20 cellular contexts compared by ENCODE assay signal in the genomic region with DNA sequence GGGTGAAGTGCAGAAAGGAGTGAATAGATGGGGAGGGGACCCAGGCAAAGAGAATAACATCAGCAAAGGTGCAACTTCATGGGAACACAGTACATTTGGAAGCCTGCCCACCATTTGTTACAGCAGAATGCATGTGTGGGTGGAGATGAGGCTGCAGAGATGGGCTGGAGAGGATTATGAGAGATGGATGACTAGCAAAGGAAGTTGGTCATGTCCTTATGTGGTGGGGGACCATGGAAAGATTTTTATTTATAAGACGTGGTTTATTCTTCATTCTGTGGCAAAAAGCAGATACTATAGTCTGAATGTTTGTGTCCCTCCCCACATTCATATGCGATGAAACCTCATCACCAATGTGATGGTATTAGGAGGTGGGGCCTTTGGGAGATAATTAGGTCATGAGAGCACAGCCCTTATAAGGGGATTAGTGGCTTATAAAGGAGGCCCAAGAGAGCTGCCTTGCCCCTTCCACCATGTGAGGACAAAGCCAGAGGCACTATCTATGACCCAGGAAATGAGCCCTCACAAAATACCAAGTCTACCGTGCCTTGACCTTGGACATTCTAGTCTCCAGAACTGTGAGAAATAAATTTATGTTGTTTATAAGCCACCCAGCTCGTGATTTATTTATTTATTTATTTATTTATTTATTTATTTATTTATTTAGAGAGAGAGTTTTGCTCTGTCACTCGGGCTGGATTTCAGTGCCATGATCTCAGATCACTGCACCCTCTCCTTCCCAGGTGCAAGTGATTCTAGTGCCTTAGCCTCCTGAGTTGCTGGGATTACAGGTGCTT.
DNase-seq lines count a peak whose midpoint lies in the region; ATAC-seq and TF ChIP-seq lines count a peak whose summit lies in the region.
"Had no signal": no experiment of that assay in that cellular context is flagged by ENCODE, and none has a peak within 500 bp of the region (broad histone marks: within the 10 kb centered on the region; RNA-seq: fewer than 3 reads in every experiment).

No MANE protein-coding gene starts in this region.

- peak overlapping the region; percentile 74 for H3K9ac ChIP-seq in PC-3 (ENCODE audit: low read length)

- peak; percentile 51 for ATAC-seq in activated CD8-positive, alpha-beta T cell treated with anti-CD3 and anti-CD28 coated beads for 36 hours
- no peak for ATAC-seq in activated CD8-positive, alpha-beta T cell treated with anti-CD3 and anti-CD28 coated beads, Interleukin-2, amount 10 ng/mL, durations not matched to agents 7 days and 5 days
- ATAC-seq in PC-3 (no peak; the same call in 1 of the 2 replicates), HG03571 (IDR thresholded peaks at IDR 0.05; ENCODE audit: unreplicated experiment) (no peak)
- peak; percentile 60 for ATAC-seq in stimulated activated naive CD8-positive, alpha-beta T cell treated with anti-CD3 and anti-CD28 coated beads, Interleukin-15, amount 100 ng/mL, for 72 hours
- ATAC-seq: left lung had no signal

- peak overlapping the region; percentile 94 for H3K27ac ChIP-seq in PC-3 (ENCODE audit: low read length)
- H3K27ac ChIP-seq: left lung had no signal

- TF ChIP-seq CTCF in activated CD8-positive, alpha-beta T cell treated with anti-CD3 and anti-CD28 coated beads for 36 hours (IDR thresholded peaks at IDR 0.05), result no peak
- no peak for TF ChIP-seq CTCF in PC-3 (conservative IDR thresholded peaks at IDR 0.05; ENCODE audit: low read depth, low read length)
- no peak for TF ChIP-seq CTCF in fibroblast of pulmonary artery (IDR thresholded peaks at IDR 0.05; ENCODE audit: low read length, missing control alignments)

- H3F3A ChIP-seq in PC-3 (ENCODE audit: low read length, unreplicated experiment), result no peaks in the 10 kb centered on the region

- H3K27me3 Mint-ChIP-seq in activated CD8-positive, alpha-beta T cell treated with anti-CD3 and anti-CD28 coated beads for 36 hours, result peaks cover 2% of the 10 kb centered on the region
- no peaks in the 10 kb centered on the region for H3K27me3 Mint-ChIP-seq in activated CD8-positive, alpha-beta T cell treated with anti-CD3 and anti-CD28 coated beads, Interleukin-2, amount 10 ng/mL, durations not matched to agents 7 days and 5 days (ENCODE audit: low read depth)
- peaks cover 6% of the 10 kb centered on the region for H3K27me3 Mint-ChIP-seq in stimulated activated naive CD8-positive, alpha-beta T cell treated with anti-CD3 and anti-CD28 coated beads, Interleukin-15, amount 100 ng/mL, for 72 hours
- H3K27me3 Mint-ChIP-seq: naive B cell had no signal

- intact Hi-C loops in activated CD8-positive, alpha-beta T cell treated with anti-CD3 and anti-CD28 coated beads for 36 hours (cut with micrococcal nuclease), result no loop called here
- intact Hi-C loops in PC-3 (cut with micrococcal nuclease), result no loop called here

- no peak overlapping the region for H3K4me3 ChIP-seq in PC-3 (ENCODE audit: low read length)
- no peak overlapping the region for H3K4me3 ChIP-seq in fibroblast of pulmonary artery (replicated peaks; ENCODE audit: low read depth, low read length)
- H3K4me3 ChIP-seq: left lung had no signal

- no peak overlapping the region for H3K4me3 Mint-ChIP-seq in activated CD8-positive, alpha-beta T cell treated with anti-CD3 and anti-CD28 coated beads for 36 hours
- no peak overlapping the region for H3K4me3 Mint-ChIP-seq in activated CD8-positive, alpha-beta T cell treated with anti-CD3 and anti-CD28 coated beads, Interleukin-2, amount 10 ng/mL, durations not matched to agents 7 days and 5 days
- H3K4me3 Mint-ChIP-seq in stimulated activated naive CD8-positive, alpha-beta T cell treated with anti-CD3 and anti-CD28 coated beads, Interleukin-15, amount 100 ng/mL, for 72 hours, result no peak overlapping the region
- H3K4me3 Mint-ChIP-seq: naive B cell had no signal

- no peaks in the 10 kb centered on the region for H3K9me2 ChIP-seq in PC-3 (replicated peaks; ENCODE audit: low read length)

- H3K4me2 ChIP-seq in PC-3 (ENCODE audit: low read length), result peak overlapping the region; percentile 37

- no peaks in the 10 kb centered on the region for H3K9me3 ChIP-seq in PC-3 (ENCODE audit: low read length)
- H3K9me3 ChIP-seq: left lung had no signal

- H3K27me3 ChIP-seq in PC-3 (ENCODE audit: low read length), result no peaks in the 10 kb centered on the region
- H3K27me3 ChIP-seq: left lung had no signal

- H3K27ac Mint-ChIP-seq in activated CD8-positive, alpha-beta T cell treated with anti-CD3 and anti-CD28 coated beads for 36 hours, result no peak overlapping the region
- H3K27ac Mint-ChIP-seq in activated CD8-positive, alpha-beta T cell treated with anti-CD3 and anti-CD28 coated beads, Interleukin-2, amount 10 ng/mL, durations not matched to agents 7 days and 5 days, result no peak overlapping the region
- no peak overlapping the region for H3K27ac Mint-ChIP-seq in stimulated activated naive CD8-positive, alpha-beta T cell treated with anti-CD3 and anti-CD28 coated beads, Interleukin-15, amount 100 ng/mL, for 72 hours
- H3K27ac Mint-ChIP-seq: naive B cell had no signal

- no peaks in the 10 kb centered on the region for H4K20me1 ChIP-seq in PC-3 (ENCODE audit: low read length)

- peaks cover 58% of the 10 kb centered on the region for H3K4me1 ChIP-seq in PC-3 (ENCODE audit: insufficient read depth, low read length)

- peaks cover 3% of the 10 kb centered on the region for H3K4me1 Mint-ChIP-seq in activated CD8-positive, alpha-beta T cell treated with anti-CD3 and anti-CD28 coated beads for 36 hours (ENCODE audit: low read depth)
- no peaks in the 10 kb centered on the region for H3K4me1 Mint-ChIP-seq in activated CD8-positive, alpha-beta T cell treated with anti-CD3 and anti-CD28 coated beads, Interleukin-2, amount 10 ng/mL, durations not matched to agents 7 days and 5 days (ENCODE audit: low read depth)
- H3K4me1 Mint-ChIP-seq in stimulated activated naive CD8-positive, alpha-beta T cell treated with anti-CD3 and anti-CD28 coated beads, Interleukin-15, amount 100 ng/mL, for 72 hours, result peaks cover 10% of the 10 kb centered on the region
- H3K4me1 Mint-ChIP-seq: naive B cell had no signal

- no peaks in the 10 kb centered on the region for H3K36me3 Mint-ChIP-seq in activated CD8-positive, alpha-beta T cell treated with anti-CD3 and anti-CD28 coated beads for 36 hours (ENCODE audit: low read depth)
- no peaks in the 10 kb centered on the region for H3K36me3 Mint-ChIP-seq in activated CD8-positive, alpha-beta T cell treated with anti-CD3 and anti-CD28 coated beads, Interleukin-2, amount 10 ng/mL, durations not matched to agents 7 days and 5 days (ENCODE audit: low read depth)

- H2AFZ ChIP-seq in PC-3 (ENCODE audit: low read length), result no peak overlapping the region

- CTCF ChIA-PET in activated CD8-positive, alpha-beta T cell treated with anti-CD3 and anti-CD28 coated beads for 36 hours (lab: Charles Lee), result no interaction called here
- CTCF ChIA-PET in activated CD8-positive, alpha-beta T cell treated with anti-CD3 and anti-CD28 coated beads, Interleukin-2, amount 10 ng/mL, durations not matched to agents 7 days and 5 days (lab: Charles Lee), result interaction anchor here (1.0 kb wide), 1 partner anchor 58 kb away, joined by 3 read pairs; no protein-coding TSS in a partner anchor
- CTCF ChIA-PET in PC-3 (lab: Charles Lee), result no interaction called here

- H3K9me3 Mint-ChIP-seq in activated CD8-positive, alpha-beta T cell treated with anti-CD3 and anti-CD28 coated beads for 36 hours, result peaks cover 2% of the 10 kb centered on the region
- no peaks in the 10 kb centered on the region for H3K9me3 Mint-ChIP-seq in activated CD8-positive, alpha-beta T cell treated with anti-CD3 and anti-CD28 coated beads, Interleukin-2, amount 10 ng/mL, durations not matched to agents 7 days and 5 days (ENCODE audit: insufficient read depth)
- H3K9me3 Mint-ChIP-seq in stimulated activated naive CD8-positive, alpha-beta T cell treated with anti-CD3 and anti-CD28 coated beads, Interleukin-15, amount 100 ng/mL, for 72 hours, result peaks cover 0 to 8% of the 10 kb centered on the region in 2 donors

- DNase-seq in activated CD8-positive, alpha-beta T cell treated with anti-CD3 and anti-CD28 coated beads for 36 hours, result no peak
- DNase-seq in activated CD8-positive, alpha-beta T cell treated with anti-CD3 and anti-CD28 coated beads, Interleukin-2, amount 10 ng/mL, durations not matched to agents 7 days and 5 days, result no peak
- DNase-seq in PC-3 (peak; percentile 46), fibroblast of pulmonary artery (ENCODE audit: low read depth) (peak; percentile 72), iPS-NIHi11 (ENCODE audit: low spot score) (no peak), NCI-H526 treated with DMSO at 0.1 percent for 48 hours (lab: John Stamatoyannopoulos, UW) (no peak)
- DNase-seq in stimulated activated naive CD8-positive, alpha-beta T cell treated with anti-CD3 and anti-CD28 coated beads, Interleukin-15, amount 100 ng/mL, for 72 hours, result no peak
- DNase-seq: ACHN; activated CD4-positive, alpha-beta T cell treated with anti-CD3 and anti-CD28 coated beads, Interleukin-2, amount 50 U/mL, for 4 hours; DMS153; H7; left lung; naive B cell; NCI-H2029 treated with DMSO at 0.1 percent for 48 hours; NK-92 treated with Interleukin-12 subunit alpha and Interleukin-12 subunit beta, amount 100 ng/mL, for 24 hours; retina; SHP77 treated with DMSO at 0.1 percent for 48 hours; stimulated activated CD4-positive, alpha-beta T cell treated with anti-CD3 and anti-CD28 coated beads, Interleukin-4, amount 100 ng/mL, for 24 hours; T-helper 9 cell had no signal

- POLR2A ChIA-PET in activated CD8-positive, alpha-beta T cell treated with anti-CD3 and anti-CD28 coated beads for 36 hours (lab: Charles Lee), result no interaction called here
- POLR2A ChIA-PET in activated CD8-positive, alpha-beta T cell treated with anti-CD3 and anti-CD28 coated beads, Interleukin-2, amount 10 ng/mL, durations not matched to agents 7 days and 5 days (lab: Charles Lee), result no interaction called here
- POLR2A ChIA-PET in PC-3 (lab: Charles Lee; ENCODE audit: unreplicated experiment), result no interaction called here

- no peaks in the 10 kb centered on the region for H3K79me2 ChIP-seq in PC-3 (ENCODE audit: low read length)

- no TSS peak for BruUV-seq in PC-3 (replicated peaks; lab: Mats Ljungman, UMichigan)

- no peaks in the 10 kb centered on the region for H3K36me3 ChIP-seq in PC-3 (ENCODE audit: low read depth, low read length)
- H3K36me3 ChIP-seq: left lung had no signal

Comparison
In these comparisons a context has a peak if more than half of its experiments do, and no peak if none do; other contexts are left out.
1. ATAC-seq: peak in activated CD8-positive, alpha-beta T cell treated with anti-CD3 and anti-CD28 coated beads for 36 hours (single experiment) and stimulated activated naive CD8-positive, alpha-beta T cell treated with anti-CD3 and anti-CD28 coated beads, Interleukin-15, amount 100 ng/mL, for 72 hours (single experiment); none in activated CD8-positive, alpha-beta T cell treated with anti-CD3 and anti-CD28 coated beads, Interleukin-2, amount 10 ng/mL, durations not matched to agents 7 days and 5 days (single experiment), PC-3 (single experiment) and HG03571 (single experiment).
2. DNase-seq: peak in PC-3 (single experiment) and fibroblast of pulmonary artery (single experiment); none in activated CD8-positive, alpha-beta T cell treated with anti-CD3 and anti-CD28 coated beads for 36 hours (single experiment), activated CD8-positive, alpha-beta T cell treated with anti-CD3 and anti-CD28 coated beads, Interleukin-2, amount 10 ng/mL, durations not matched to agents 7 days and 5 days (single experiment), stimulated activated naive CD8-positive, alpha-beta T cell treated with anti-CD3 and anti-CD28 coated beads, Interleukin-15, amount 100 ng/mL, for 72 hours (0 of 2), iPS-NIHi11 (single experiment) and NCI-H526 treated with DMSO at 0.1 percent for 48 hours (single experiment).